8 cellular contexts compared by ENCODE assay signal in genomic region chr1:32789356-32789755, GRCh38. TPM values are rescaled to one million over a fixed set of nuclear protein-coding genes. Genes with fewer than 3 reads are reported as not detected.
A peak's percentile ranks its signal among the peaks of the same experiment; 100 is the strongest.
DNase-seq lines count a peak whose midpoint lies in the region; ATAC-seq and TF ChIP-seq lines count a peak whose summit lies in the region.
"Not testable (repeated sequence)": the region's sequence is repeated elsewhere in the genome, so short reads cannot be mapped to it uniquely, and the experiment has no call there.

No MANE protein-coding gene starts in this region.

- 45% methylated on average over 2 of the region's 2 CpGs for WGBS in mammary epithelial cell (ENCODE audit: low coverage, missing lambda C conversion rate)

- not testable (repeated sequence) for H3K4me1 Mint-ChIP-seq in activated CD4-positive, alpha-beta T cell treated with anti-CD3 and anti-CD28 coated beads for 36 hours; stimulated activated naive B cell treated with anti-CD40 and anti-IgM and Interleukin-4, amounts not matched to agents 10 μg/mL and 1 μg/mL and 100 μg/mL, for 72 hours

- H3K36me3 ChIP-seq in MG63 (peaks cover 94% of the 10 kb centered on the region), mammary epithelial cell (ENCODE audit: insufficient read depth, low read length) (peaks cover 36% of the 10 kb centered on the region)

- not testable (repeated sequence) for H4K20me1 ChIP-seq in mammary epithelial cell (ENCODE audit: insufficient read depth, low read length)

- intact Hi-C loops in activated CD4-positive, alpha-beta T cell treated with anti-CD3 and anti-CD28 coated beads for 36 hours (cut with DNase I, micrococcal nuclease), result not testable (repeated sequence)
- intact Hi-C loops in mammary epithelial cell (cut with micrococcal nuclease), result loop anchor here (2.0 kb wide), 1 partner anchor 29 kb away; no protein-coding TSS in a partner anchor

- not testable (repeated sequence) for H3K9ac ChIP-seq in mammary epithelial cell (ENCODE audit: insufficient read depth, low read length)

- DNase-seq in AG08395 (ENCODE audit: low spot score) (peak; percentile 87), H4 (ENCODE audit: low spot score) (peak; percentile 54), MG63 (peak; percentile 28), mammary epithelial cell (peak; percentile 87), fibroblast of mammary gland (ENCODE audit: low read depth) (peak; percentile 95)
- not testable (repeated sequence) for DNase-seq in activated CD4-positive, alpha-beta T cell treated with anti-CD3 and anti-CD28 coated beads for 36 hours; left lobe of liver (ENCODE audit: low spot score); stimulated activated naive B cell treated with anti-CD40 and anti-IgM and Interleukin-4, amounts not matched to agents 10 μg/mL and 1 μg/mL and 100 μg/mL, for 72 hours

- ATAC-seq in activated CD4-positive, alpha-beta T cell treated with anti-CD3 and anti-CD28 coated beads for 36 hours, result peak; percentile 36
- peak; percentile 15 for ATAC-seq in left lobe of liver
- peak; percentile 38 to 61 for ATAC-seq in stimulated activated naive B cell treated with anti-CD40 and anti-IgM and Interleukin-4, amounts not matched to agents 10 μg/mL and 1 μg/mL and 100 μg/mL, for 72 hours (replicated peaks)

- CTCF ChIA-PET in activated CD4-positive, alpha-beta T cell treated with anti-CD3 and anti-CD28 coated beads for 36 hours (lab: Charles Lee), result interaction anchor here (0.5 to 0.7 kb wide), 3 partner anchors 8 to 78 kb away, joined by 4 read pairs; no protein-coding TSS in a partner anchor
- CTCF ChIA-PET in mammary epithelial cell (lab: Charles Lee; ENCODE audit: low non-redundant PET), result not testable (repeated sequence)

- H3K9me3 Mint-ChIP-seq in activated CD4-positive, alpha-beta T cell treated with anti-CD3 and anti-CD28 coated beads for 36 hours (ENCODE audit: low read depth); stimulated activated naive B cell treated with anti-CD40 and anti-IgM and Interleukin-4, amounts not matched to agents 10 μg/mL and 1 μg/mL and 100 μg/mL, for 72 hours: not testable (repeated sequence)

- not testable (repeated sequence) for H3K4me3 ChIP-seq in MG63; mammary epithelial cell (replicated peaks in 1 of 3; ENCODE audit: insufficient read depth in 1 of 3, low read depth in 2 of 3, low read length in 3 of 3); fibroblast of mammary gland (ENCODE audit: control insufficient read depth, low read depth, low read length)

- H3K27me3 Mint-ChIP-seq in activated CD4-positive, alpha-beta T cell treated with anti-CD3 and anti-CD28 coated beads for 36 hours; stimulated activated naive B cell treated with anti-CD40 and anti-IgM and Interleukin-4, amounts not matched to agents 10 μg/mL and 1 μg/mL and 100 μg/mL, for 72 hours: not testable (repeated sequence)

- H3K4me3 Mint-ChIP-seq in activated CD4-positive, alpha-beta T cell treated with anti-CD3 and anti-CD28 coated beads for 36 hours; stimulated activated naive B cell treated with anti-CD40 and anti-IgM and Interleukin-4, amounts not matched to agents 10 μg/mL and 1 μg/mL and 100 μg/mL, for 72 hours: not testable (repeated sequence)

- TF ChIP-seq CTCF in mammary epithelial cell (conservative IDR thresholded peaks at IDR 0.05 in 1 of 2, IDR thresholded peaks at IDR 0.05 in 1 of 2; ENCODE audit: extremely low read depth in 1 of 2, insufficient read depth in 1 of 2, low read depth in 1 of 2, low read length in 2 of 2); fibroblast of mammary gland (conservative IDR thresholded peaks at IDR 0.05; ENCODE audit: control insufficient read depth, insufficient read depth, low read depth, low read length): not testable (repeated sequence)

- not testable (repeated sequence) for H3K4me2 ChIP-seq in mammary epithelial cell (ENCODE audit: insufficient read depth, low read depth, low read length)

- H3K4me1 ChIP-seq in mammary epithelial cell (ENCODE audit: insufficient read depth, low read length), result peaks cover 18% of the 10 kb centered on the region

- not testable (repeated sequence) for H3K9me3 ChIP-seq in MG63; mammary epithelial cell (replicated peaks; ENCODE audit: insufficient read depth, low read length)

- dilution Hi-C loops in mammary epithelial cell (cut with HindIII; ENCODE audit: low sequenced_read_pairs), result not testable (repeated sequence)

- H3K36me3 Mint-ChIP-seq in activated CD4-positive, alpha-beta T cell treated with anti-CD3 and anti-CD28 coated beads for 36 hours (ENCODE audit: low read depth), result peaks cover 48% of the 10 kb centered on the region
- H3K36me3 Mint-ChIP-seq in stimulated activated naive B cell treated with anti-CD40 and anti-IgM and Interleukin-4, amounts not matched to agents 10 μg/mL and 1 μg/mL and 100 μg/mL, for 72 hours, result peaks cover 35 to 52% of the 10 kb centered on the region in 2 donors

- not testable (repeated sequence) for BruUV-seq in mammary epithelial cell (replicated peaks; lab: Mats Ljungman, UMichigan)

- H3K27ac Mint-ChIP-seq in activated CD4-positive, alpha-beta T cell treated with anti-CD3 and anti-CD28 coated beads for 36 hours; stimulated activated naive B cell treated with anti-CD40 and anti-IgM and Interleukin-4, amounts not matched to agents 10 μg/mL and 1 μg/mL and 100 μg/mL, for 72 hours: not testable (repeated sequence)

- H2AFZ ChIP-seq in mammary epithelial cell (ENCODE audit: low read depth, low read length), result not testable (repeated sequence)

- H3K79me2 ChIP-seq in mammary epithelial cell (ENCODE audit: insufficient read depth, low read length), result not testable (repeated sequence)

- H3K27ac ChIP-seq in mammary epithelial cell (ENCODE audit: insufficient read depth, low read depth, low read length), result peak overlapping the region; percentile 34

- in situ Hi-C loops in mammary epithelial cell (cut with MboI; ENCODE audit: low sequenced_read_pairs in 2 of 2), result not testable (repeated sequence)

- not testable (repeated sequence) for H3K27me3 ChIP-seq in MG63; mammary epithelial cell (ENCODE audit: insufficient read depth, low read length)

- POLR2A ChIA-PET in activated CD4-positive, alpha-beta T cell treated with anti-CD3 and anti-CD28 coated beads for 36 hours (lab: Charles Lee), result not testable (repeated sequence)

RNA-seq across cellular contexts. Expression of gene YARS1, which starts 27.8 kb away (rescaled TPM):
- 136 and 168 TPM in 2 replicates for total RNA-seq in H4 (2014; rRNA removed; shearing (Covaris generic))
- total RNA-seq in MG63 (2014; rRNA removed; shearing (Covaris generic); ENCODE audit: low replicate concordance), result 95.0 and 160 TPM in 2 replicates
- 100 to 1,000 TPM; 259 to 309 TPM for total RNA-seq in activated CD4-positive, alpha-beta T cell treated with anti-CD3 and anti-CD28 coated beads for 36 hours
- 100 to 1,000 TPM; 165 to 219 TPM for total RNA-seq in mammary epithelial cell
- polyA plus RNA-seq in mammary epithelial cell, result 92.6 TPM
- polyA minus RNA-seq in mammary epithelial cell, result 346 TPM
- total RNA-seq in left lobe of liver, result 38.4 TPM

RNA-seq across cellular contexts. Expression of gene S100PBP, which starts 28.1 kb away (rescaled TPM):
- 25.2 and 29.1 TPM in 2 replicates for total RNA-seq in H4 (2014; rRNA removed; shearing (Covaris generic))
- 28.5 and 38.5 TPM in 2 replicates for total RNA-seq in MG63 (2014; rRNA removed; shearing (Covaris generic); ENCODE audit: low replicate concordance)
- 10 to 100 TPM; 27.9 to 34.3 TPM for total RNA-seq in activated CD4-positive, alpha-beta T cell treated with anti-CD3 and anti-CD28 coated beads for 36 hours
- total RNA-seq in mammary epithelial cell (10 to 100 TPM; 31.2 to 41.7 TPM), left lobe of liver (10.3 TPM)
- polyA plus RNA-seq in mammary epithelial cell, result 12.4 TPM
- 42.7 TPM for polyA minus RNA-seq in mammary epithelial cell
